In the genomic region with DNA sequence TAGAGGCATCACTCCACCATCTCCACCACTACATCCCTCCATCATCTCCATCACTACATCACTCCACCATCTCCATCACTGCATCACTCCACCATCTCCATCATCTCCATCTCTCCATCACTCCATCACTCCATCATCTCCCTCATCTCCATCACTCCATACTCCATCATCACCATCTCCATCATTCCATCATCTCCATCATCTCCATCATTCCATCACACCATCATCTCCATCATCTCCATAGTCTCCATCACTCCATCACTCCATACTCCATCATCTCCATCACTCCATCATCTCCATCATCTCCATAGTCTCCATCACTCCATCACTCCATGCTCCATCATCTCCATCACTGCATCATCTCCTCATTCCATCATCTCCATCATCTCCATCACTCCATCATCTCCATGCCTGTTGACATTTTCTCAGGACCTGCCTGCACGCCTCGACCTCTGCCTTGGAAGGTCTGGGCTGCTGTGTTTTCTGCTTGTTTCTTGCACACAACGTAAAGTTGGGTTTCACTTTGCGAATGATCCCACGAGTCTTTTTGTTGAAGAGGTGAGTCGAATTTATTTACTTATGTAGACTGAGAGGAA, we compare ENCODE assay signal across 1 cellular context.
A peak's percentile ranks its signal among the peaks of the same experiment; 100 is the strongest.
TF ChIP-seq lines count a peak whose summit lies in the region.

No MANE protein-coding gene starts in this region.

TF ChIP-seq in K562, 482 proteins besides CTCF, POLR2A, EP300 and RAD21 (continued from another document):
- TF ChIP-seq HDAC1 (IDR thresholded peaks at IDR 0.05) (peak in 1 of 2 experiments; percentile 98; a peak in 2 of 4 replicates), FOXA3 (CRISPR knock-in tag; conservative IDR thresholded peaks at IDR 0.05 in 1 of 2, IDR thresholded peaks at IDR 0.05 in 1 of 2) (no peak), ZNF239 (CRISPR knock-in tag; IDR thresholded peaks at IDR 0.05) (no peak), ARID2 (IDR thresholded peaks at IDR 0.05) (no peak), FUS (optimal IDR thresholded peaks at IDR 0.05; ENCODE audit: low read depth, low read length) (no peak), ELF4 (CRISPR knock-in tag; IDR thresholded peaks at IDR 0.05) (no peak), SUPT5H (IDR thresholded peaks at IDR 0.05) (no peak), HNRNPH1 (optimal IDR thresholded peaks at IDR 0.05; ENCODE audit: low read depth, low read length) (no peak)
- TF ChIP-seq, protein P1, sequence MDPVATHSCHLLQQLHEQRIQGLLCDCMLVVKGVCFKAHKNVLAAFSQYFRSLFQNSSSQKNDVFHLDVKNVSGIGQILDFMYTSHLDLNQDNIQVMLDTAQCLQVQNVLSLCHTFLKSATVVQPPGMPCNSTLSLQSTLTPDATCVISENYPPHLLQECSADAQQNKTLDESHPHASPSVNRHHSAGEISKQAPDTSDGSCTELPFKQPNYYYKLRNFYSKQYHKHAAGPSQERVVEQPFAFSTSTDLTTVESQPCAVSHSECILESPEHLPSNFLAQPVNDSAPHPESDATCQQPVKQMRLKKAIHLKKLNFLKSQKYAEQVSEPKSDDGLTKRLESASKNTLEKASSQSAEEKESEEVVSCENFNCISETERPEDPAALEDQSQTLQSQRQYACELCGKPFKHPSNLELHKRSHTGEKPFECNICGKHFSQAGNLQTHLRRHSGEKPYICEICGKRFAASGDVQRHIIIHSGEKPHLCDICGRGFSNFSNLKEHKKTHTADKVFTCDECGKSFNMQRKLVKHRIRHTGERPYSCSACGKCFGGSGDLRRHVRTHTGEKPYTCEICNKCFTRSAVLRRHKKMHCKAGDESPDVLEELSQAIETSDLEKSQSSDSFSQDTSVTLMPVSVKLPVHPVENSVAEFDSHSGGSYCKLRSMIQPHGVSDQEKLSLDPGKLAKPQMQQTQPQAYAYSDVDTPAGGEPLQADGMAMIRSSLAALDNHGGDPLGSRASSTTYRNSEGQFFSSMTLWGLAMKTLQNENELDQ (CRISPR knock-in tag; IDR thresholded peaks at IDR 0.05; ENCODE audit: borderline replicate concordance): no peak
